In genomic region chr21:20301395-20301794, GRCh38 we compare ENCODE assay signal across 23 cellular contexts.
"Had no signal": no experiment of that assay in that cellular context is flagged by ENCODE, and none has a peak within 500 bp of the region (broad histone marks: within the 10 kb centered on the region; RNA-seq: fewer than 3 reads in every experiment).

No MANE protein-coding gene starts in this region.

- H3K27me3 ChIP-seq: neutrophil, pancreas, right lobe of liver, sigmoid colon, stomach, thyroid gland, tibial nerve, upper lobe of left lung, vagina had no signal

- H3K36me3 ChIP-seq: neutrophil, pancreas, prostate gland, right lobe of liver, sigmoid colon, stomach, thoracic aorta, thyroid gland, tibial nerve, upper lobe of left lung, vagina had no signal

- H3K4me3 ChIP-seq: pancreas, prostate gland, right lobe of liver, sigmoid colon, stomach, thoracic aorta, thyroid gland, tibial nerve, upper lobe of left lung, vagina had no signal

- H3K27ac ChIP-seq: neutrophil, pancreas, prostate gland, right lobe of liver, sigmoid colon, stomach, thoracic aorta, thyroid gland, tibial nerve, upper lobe of left lung, vagina had no signal

- H3K9me3 ChIP-seq: neutrophil, pancreas, prostate gland, right lobe of liver, sigmoid colon, stomach, thoracic aorta, thyroid gland, tibial nerve, upper lobe of left lung, vagina had no signal

- DNase-seq: naive thymus-derived CD4-positive, alpha-beta T cell; natural killer cell; nucleus accumbens; pancreas; right cardiac atrium; right lobe of liver; sigmoid colon; small intestine; stimulated activated CD4-positive, alpha-beta T cell treated with anti-CD3 and anti-CD28 coated beads, Interleukin-15, amount 100 ng/mL, for 24 hours; stimulated activated CD4-positive, alpha-beta T cell treated with anti-CD3 and anti-CD28 coated beads, Interleukin-2, amount 100 ng/mL, for 24 hours; stimulated activated CD4-positive, alpha-beta T cell treated with anti-CD3 and anti-CD28 coated beads, Interleukin-2, amount 100 ng/mL, for 48 hours; stimulated activated CD4-positive, alpha-beta T cell treated with anti-CD3 and anti-CD28 coated beads, Interleukin-4, amount 100 ng/mL, for 24 hours; stimulated activated naive B cell treated with anti-CD40 and anti-IgM and Interleukin-4, amounts not matched to agents 10 μg/mL and 1 μg/mL and 100 μg/mL, for 72 hours; stimulated activated naive CD4-positive, alpha-beta T cell treated with Interleukin-2 at 50 U/mL for 16 hours; stomach; thyroid gland; trophoblast cell; upper lobe of left lung had no signal
